Comparison of ENCODE assay signal across 1 cellular context in the genomic region with DNA sequence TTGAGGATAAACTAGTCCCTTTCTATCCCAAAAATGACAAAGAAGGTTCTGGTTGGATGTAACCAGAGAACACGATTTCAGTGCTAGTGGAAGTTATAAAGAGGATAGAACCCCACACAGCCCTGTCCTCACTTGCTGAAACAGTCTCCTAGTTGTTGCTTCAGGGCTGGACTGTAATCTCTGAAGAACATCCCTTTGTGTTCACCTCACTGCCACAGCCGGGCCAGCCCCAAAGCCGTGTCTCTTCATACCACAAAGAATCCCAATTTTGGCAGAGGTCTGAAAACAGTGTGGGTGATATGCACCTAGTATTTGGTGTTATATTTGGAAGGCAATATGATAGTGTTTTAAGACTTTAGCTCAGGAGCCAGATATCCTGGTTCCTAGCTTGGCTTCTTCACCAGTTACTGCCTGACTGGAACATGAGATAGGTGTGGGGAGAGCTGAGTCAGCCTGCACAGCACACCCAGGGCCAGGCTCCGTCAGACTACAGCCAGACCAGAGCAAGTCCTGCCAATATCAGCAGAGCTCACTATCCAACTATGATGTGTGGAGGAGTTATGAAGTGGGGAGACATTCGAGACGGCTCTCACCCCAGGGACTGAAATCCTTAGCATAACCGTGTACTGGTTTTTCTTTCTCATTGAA.
TF ChIP-seq lines count a peak whose summit lies in the region.

No MANE protein-coding gene starts in this region.

TF ChIP-seq in K562, 482 proteins besides CTCF, POLR2A, EP300 and RAD21 (continued from another document and continues in another):
- TF ChIP-seq, protein P1, sequence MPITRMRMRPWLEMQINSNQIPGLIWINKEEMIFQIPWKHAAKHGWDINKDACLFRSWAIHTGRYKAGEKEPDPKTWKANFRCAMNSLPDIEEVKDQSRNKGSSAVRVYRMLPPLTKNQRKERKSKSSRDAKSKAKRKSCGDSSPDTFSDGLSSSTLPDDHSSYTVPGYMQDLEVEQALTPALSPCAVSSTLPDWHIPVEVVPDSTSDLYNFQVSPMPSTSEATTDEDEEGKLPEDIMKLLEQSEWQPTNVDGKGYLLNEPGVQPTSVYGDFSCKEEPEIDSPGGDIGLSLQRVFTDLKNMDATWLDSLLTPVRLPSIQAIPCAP (CRISPR knock-in tag; IDR thresholded peaks at IDR 0.05; ENCODE audit: borderline replicate concordance): no peak
- no peak for TF ChIP-seq CBX8 (IDR thresholded peaks at IDR 0.05; ENCODE audit: borderline replicate concordance, extremely low read depth, low read depth, low read length, poor library complexity, severe bottlenecking)
- no peak for TF ChIP-seq NR1H2 (CRISPR knock-in tag; IDR thresholded peaks at IDR 0.05)
- TF ChIP-seq, protein P2, sequence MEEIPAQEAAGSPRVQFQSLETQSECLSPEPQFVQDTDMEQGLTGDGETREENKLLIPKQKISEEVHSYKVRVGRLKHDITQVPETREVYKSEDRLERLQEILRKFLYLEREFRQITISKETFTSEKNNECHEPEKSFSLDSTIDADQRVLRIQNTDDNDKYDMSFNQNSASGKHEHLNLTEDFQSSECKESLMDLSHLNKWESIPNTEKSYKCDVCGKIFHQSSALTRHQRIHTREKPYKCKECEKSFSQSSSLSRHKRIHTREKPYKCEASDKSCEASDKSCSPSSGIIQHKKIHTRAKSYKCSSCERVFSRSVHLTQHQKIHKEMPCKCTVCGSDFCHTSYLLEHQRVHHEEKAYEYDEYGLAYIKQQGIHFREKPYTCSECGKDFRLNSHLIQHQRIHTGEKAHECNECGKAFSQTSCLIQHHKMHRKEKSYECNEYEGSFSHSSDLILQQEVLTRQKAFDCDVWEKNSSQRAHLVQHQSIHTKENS (CRISPR knock-in tag; IDR thresholded peaks at IDR 0.05): no peak
- no peak for TF ChIP-seq POU5F1 (IDR thresholded peaks at IDR 0.05; ENCODE audit: borderline replicate concordance, low read depth, low read length, partially characterized antibody)
- TF ChIP-seq NBN (IDR thresholded peaks at IDR 0.05; ENCODE audit: low read depth): 0 out of 2 replicates have a peak, but pooled peaks have one; percentile 51
- TF ChIP-seq ZFP30 (CRISPR knock-in tag; IDR thresholded peaks at IDR 0.05; ENCODE audit: borderline replicate concordance): no peak
- no peak for TF ChIP-seq ZSCAN29 (IDR thresholded peaks at IDR 0.05)
- peak; percentile 71; the same call in 1 of the 2 replicates for TF ChIP-seq SMARCE1 (IDR thresholded peaks at IDR 0.05)
- peak; percentile 42 for TF ChIP-seq CBFA2T2 (conservative IDR thresholded peaks at IDR 0.05)
- TF ChIP-seq, protein P3, sequence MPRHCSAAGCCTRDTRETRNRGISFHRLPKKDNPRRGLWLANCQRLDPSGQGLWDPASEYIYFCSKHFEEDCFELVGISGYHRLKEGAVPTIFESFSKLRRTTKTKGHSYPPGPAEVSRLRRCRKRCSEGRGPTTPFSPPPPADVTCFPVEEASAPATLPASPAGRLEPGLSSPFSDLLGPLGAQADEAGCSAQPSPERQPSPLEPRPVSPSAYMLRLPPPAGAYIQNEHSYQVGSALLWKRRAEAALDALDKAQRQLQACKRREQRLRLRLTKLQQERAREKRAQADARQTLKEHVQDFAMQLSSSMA (CRISPR knock-in tag; IDR thresholded peaks at IDR 0.05): no peak
- TF ChIP-seq, protein P4, sequence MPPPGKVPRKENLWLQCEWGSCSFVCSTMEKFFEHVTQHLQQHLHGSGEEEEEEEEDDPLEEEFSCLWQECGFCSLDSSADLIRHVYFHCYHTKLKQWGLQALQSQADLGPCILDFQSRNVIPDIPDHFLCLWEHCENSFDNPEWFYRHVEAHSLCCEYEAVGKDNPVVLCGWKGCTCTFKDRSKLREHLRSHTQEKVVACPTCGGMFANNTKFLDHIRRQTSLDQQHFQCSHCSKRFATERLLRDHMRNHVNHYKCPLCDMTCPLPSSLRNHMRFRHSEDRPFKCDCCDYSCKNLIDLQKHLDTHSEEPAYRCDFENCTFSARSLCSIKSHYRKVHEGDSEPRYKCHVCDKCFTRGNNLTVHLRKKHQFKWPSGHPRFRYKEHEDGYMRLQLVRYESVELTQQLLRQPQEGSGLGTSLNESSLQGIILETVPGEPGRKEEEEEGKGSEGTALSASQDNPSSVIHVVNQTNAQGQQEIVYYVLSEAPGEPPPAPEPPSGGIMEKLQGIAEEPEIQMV (tag; conservative IDR thresholded peaks at IDR 0.05; ENCODE audit: low read depth): no peak
- no peak for TF ChIP-seq RHOXF2B (CRISPR knock-in tag; conservative IDR thresholded peaks at IDR 0.05)
- peak; percentile 47; the same call in 1 of the 2 replicates for TF ChIP-seq MAFF (IDR thresholded peaks at IDR 0.05; ENCODE audit: low read length)
- no peak for TF ChIP-seq SMAD4 (CRISPR knock-in tag; conservative IDR thresholded peaks at IDR 0.05)
- TF ChIP-seq, protein P5, sequence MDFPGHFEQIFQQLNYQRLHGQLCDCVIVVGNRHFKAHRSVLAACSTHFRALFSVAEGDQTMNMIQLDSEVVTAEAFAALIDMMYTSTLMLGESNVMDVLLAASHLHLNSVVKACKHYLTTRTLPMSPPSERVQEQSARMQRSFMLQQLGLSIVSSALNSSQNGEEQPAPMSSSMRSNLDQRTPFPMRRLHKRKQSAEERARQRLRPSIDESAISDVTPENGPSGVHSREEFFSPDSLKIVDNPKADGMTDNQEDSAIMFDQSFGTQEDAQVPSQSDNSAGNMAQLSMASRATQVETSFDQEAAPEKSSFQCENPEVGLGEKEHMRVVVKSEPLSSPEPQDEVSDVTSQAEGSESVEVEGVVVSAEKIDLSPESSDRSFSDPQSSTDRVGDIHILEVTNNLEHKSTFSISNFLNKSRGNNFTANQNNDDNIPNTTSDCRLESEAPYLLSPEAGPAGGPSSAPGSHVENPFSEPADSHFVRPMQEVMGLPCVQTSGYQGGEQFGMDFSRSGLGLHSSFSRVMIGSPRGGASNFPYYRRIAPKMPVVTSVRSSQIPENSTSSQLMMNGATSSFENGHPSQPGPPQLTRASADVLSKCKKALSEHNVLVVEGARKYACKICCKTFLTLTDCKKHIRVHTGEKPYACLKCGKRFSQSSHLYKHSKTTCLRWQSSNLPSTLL (IDR thresholded peaks at IDR 0.05): no peak
- peak; percentile 17; the same call in 1 of the 2 replicates for TF ChIP-seq MTA2 (IDR thresholded peaks at IDR 0.05; ENCODE audit: low read depth)
- no peak for TF ChIP-seq CREM (IDR thresholded peaks at IDR 0.05; ENCODE audit: low read depth)
- TF ChIP-seq, protein P6, sequence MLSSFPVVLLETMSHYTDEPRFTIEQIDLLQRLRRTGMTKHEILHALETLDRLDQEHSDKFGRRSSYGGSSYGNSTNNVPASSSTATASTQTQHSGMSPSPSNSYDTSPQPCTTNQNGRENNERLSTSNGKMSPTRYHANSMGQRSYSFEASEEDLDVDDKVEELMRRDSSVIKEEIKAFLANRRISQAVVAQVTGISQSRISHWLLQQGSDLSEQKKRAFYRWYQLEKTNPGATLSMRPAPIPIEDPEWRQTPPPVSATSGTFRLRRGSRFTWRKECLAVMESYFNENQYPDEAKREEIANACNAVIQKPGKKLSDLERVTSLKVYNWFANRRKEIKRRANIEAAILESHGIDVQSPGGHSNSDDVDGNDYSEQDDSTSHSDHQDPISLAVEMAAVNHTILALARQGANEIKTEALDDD (IDR thresholded peaks at IDR 0.05): 0 out of 2 replicates have a peak, but pooled peaks have one; percentile 67
- no peak for TF ChIP-seq TFAM (CRISPR knock-in tag; conservative IDR thresholded peaks at IDR 0.05)
- TF ChIP-seq JUND (IDR thresholded peaks at IDR 0.05; ENCODE audit: borderline replicate concordance, low read depth, low read length): peak; percentile 76
- peak; percentile 75; the same call in 2 of the 3 replicates for TF ChIP-seq JUND (tag; IDR thresholded peaks at IDR 0.05; ENCODE audit: borderline replicate concordance, low read depth, low read length)
- TF ChIP-seq CBFA2T3 (IDR thresholded peaks at IDR 0.05): peak; percentile 65
- TF ChIP-seq TRIM24 (IDR thresholded peaks at IDR 0.05): no peak
- TF ChIP-seq NFXL1 (CRISPR knock-in tag; IDR thresholded peaks at IDR 0.05): no peak
- no peak for TF ChIP-seq TBP (optimal IDR thresholded peaks at IDR 0.05; ENCODE audit: low read depth, low read length)
- TF ChIP-seq PYGO2 (tag; IDR thresholded peaks at IDR 0.05): no peak
- TF ChIP-seq MTF1 (CRISPR knock-in tag; IDR thresholded peaks at IDR 0.05; ENCODE audit: borderline replicate concordance): no peak
- TF ChIP-seq NRF1 (conservative IDR thresholded peaks at IDR 0.05 in 1 of 2, IDR thresholded peaks at IDR 0.05 in 1 of 2): peak; percentile 44 to 54; a peak in 2 of 4 replicates
- TF ChIP-seq HMG20B (CRISPR knock-in tag; IDR thresholded peaks at IDR 0.05): no peak
- no peak for TF ChIP-seq TCF7L2 (IDR thresholded peaks at IDR 0.05; ENCODE audit: low read depth, low read length)
- no peak for TF ChIP-seq GTF2A2 (tag; IDR thresholded peaks at IDR 0.05)
- TF ChIP-seq ZBTB8A (IDR thresholded peaks at IDR 0.05; ENCODE audit: partially characterized antibody): no peak
- TF ChIP-seq SOX6 (IDR thresholded peaks at IDR 0.05): peak; percentile 50; the same call in 1 of the 2 replicates
- TF ChIP-seq GTF2F1 (IDR thresholded peaks at IDR 0.05; ENCODE audit: low read depth, low read length): no peak
- no peak for TF ChIP-seq FOXJ2 (tag; IDR thresholded peaks at IDR 0.05)
- TF ChIP-seq TAL1 (IDR thresholded peaks at IDR 0.05): peak; percentile 30; the same call in 1 of the 2 replicates
- TF ChIP-seq MAFG (tag; conservative IDR thresholded peaks at IDR 0.05): peak; percentile 30; the same call in 1 of the 2 replicates
- TF ChIP-seq CEBPB (tag; IDR thresholded peaks at IDR 0.05): no peak
- TF ChIP-seq, protein P7, sequence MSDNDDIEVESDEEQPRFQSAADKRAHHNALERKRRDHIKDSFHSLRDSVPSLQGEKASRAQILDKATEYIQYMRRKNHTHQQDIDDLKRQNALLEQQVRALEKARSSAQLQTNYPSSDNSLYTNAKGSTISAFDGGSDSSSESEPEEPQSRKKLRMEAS (CRISPR knock-in tag; IDR thresholded peaks at IDR 0.05): no peak
- TF ChIP-seq STAT5A (IDR thresholded peaks at IDR 0.05; ENCODE audit: borderline replicate concordance, low read length): no peak
- no peak for TF ChIP-seq ZNF311 (CRISPR knock-in tag; IDR thresholded peaks at IDR 0.05)
- no peak for TF ChIP-seq ZNF324 (CRISPR knock-in tag; IDR thresholded peaks at IDR 0.05)
- TF ChIP-seq, protein P8, sequence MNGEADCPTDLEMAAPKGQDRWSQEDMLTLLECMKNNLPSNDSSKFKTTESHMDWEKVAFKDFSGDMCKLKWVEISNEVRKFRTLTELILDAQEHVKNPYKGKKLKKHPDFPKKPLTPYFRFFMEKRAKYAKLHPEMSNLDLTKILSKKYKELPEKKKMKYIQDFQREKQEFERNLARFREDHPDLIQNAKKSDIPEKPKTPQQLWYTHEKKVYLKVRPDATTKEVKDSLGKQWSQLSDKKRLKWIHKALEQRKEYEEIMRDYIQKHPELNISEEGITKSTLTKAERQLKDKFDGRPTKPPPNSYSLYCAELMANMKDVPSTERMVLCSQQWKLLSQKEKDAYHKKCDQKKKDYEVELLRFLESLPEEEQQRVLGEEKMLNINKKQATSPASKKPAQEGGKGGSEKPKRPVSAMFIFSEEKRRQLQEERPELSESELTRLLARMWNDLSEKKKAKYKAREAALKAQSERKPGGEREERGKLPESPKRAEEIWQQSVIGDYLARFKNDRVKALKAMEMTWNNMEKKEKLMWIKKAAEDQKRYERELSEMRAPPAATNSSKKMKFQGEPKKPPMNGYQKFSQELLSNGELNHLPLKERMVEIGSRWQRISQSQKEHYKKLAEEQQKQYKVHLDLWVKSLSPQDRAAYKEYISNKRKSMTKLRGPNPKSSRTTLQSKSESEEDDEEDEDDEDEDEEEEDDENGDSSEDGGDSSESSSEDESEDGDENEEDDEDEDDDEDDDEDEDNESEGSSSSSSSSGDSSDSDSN (IDR thresholded peaks at IDR 0.05; ENCODE audit: borderline replicate concordance in 1 of 2, low read depth in 2 of 2, low read length in 2 of 2): peak in 1 of 2 experiments; percentile 91; a peak in 2 of 4 replicates
- no peak for TF ChIP-seq RUNX1 (IDR thresholded peaks at IDR 0.05; ENCODE audit: low read depth)
- no peak for TF ChIP-seq SRSF1 (IDR thresholded peaks at IDR 0.05; ENCODE audit: low read depth, low read length)
- TF ChIP-seq POLR2B (IDR thresholded peaks at IDR 0.05; ENCODE audit: low read depth, partially characterized antibody): no peak
- TF ChIP-seq, protein P9, sequence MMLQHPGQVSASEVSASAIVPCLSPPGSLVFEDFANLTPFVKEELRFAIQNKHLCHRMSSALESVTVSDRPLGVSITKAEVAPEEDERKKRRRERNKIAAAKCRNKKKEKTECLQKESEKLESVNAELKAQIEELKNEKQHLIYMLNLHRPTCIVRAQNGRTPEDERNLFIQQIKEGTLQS (IDR thresholded peaks at IDR 0.05): peak; percentile 57; the same call in 1 of the 2 replicates
- TF ChIP-seq, protein P9 (CRISPR knock-in tag; conservative IDR thresholded peaks at IDR 0.05): no peak
- TF ChIP-seq, protein P10, sequence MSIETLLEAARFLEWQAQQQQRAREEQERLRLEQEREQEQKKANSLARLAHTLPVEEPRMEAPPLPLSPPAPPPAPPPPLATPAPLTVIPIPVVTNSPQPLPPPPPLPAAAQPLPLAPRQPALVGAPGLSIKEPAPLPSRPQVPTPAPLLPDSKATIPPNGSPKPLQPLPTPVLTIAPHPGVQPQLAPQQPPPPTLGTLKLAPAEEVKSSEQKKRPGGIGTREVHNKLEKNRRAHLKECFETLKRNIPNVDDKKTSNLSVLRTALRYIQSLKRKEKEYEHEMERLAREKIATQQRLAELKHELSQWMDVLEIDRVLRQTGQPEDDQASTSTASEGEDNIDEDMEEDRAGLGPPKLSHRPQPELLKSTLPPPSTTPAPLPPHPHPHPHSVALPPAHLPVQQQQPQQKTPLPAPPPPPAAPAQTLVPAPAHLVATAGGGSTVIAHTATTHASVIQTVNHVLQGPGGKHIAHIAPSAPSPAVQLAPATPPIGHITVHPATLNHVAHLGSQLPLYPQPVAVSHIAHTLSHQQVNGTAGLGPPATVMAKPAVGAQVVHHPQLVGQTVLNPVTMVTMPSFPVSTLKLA (conservative IDR thresholded peaks at IDR 0.05): no peak
- no peak for TF ChIP-seq RFX7 (CRISPR knock-in tag; IDR thresholded peaks at IDR 0.05)
